2 cellular contexts compared by ENCODE assay signal in genomic region chr3:171862392-171862791, GRCh38.
A peak's percentile ranks its signal among the peaks of the same experiment; 100 is the strongest.
TF ChIP-seq lines count a peak whose summit lies in the region.

No MANE protein-coding gene starts in this region.

TF ChIP-seq in HepG2, 621 proteins besides CTCF, POLR2A, EP300 and RAD21:
- TF ChIP-seq, protein P1, sequence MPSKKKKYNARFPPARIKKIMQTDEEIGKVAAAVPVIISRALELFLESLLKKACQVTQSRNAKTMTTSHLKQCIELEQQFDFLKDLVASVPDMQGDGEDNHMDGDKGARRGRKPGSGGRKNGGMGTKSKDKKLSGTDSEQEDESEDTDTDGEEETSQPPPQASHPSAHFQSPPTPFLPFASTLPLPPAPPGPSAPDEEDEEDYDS (CRISPR knock-in tag; IDR thresholded peaks at IDR 0.05), result no peak
- peak in 1 of 2 experiments; percentile 46; a peak in 2 of 4 replicates for TF ChIP-seq MAFK (conservative IDR thresholded peaks at IDR 0.05 in 1 of 2, IDR thresholded peaks at IDR 0.05 in 1 of 2; ENCODE audit: low read length in 2 of 2)
- no peak for TF ChIP-seq ZNF563 (CRISPR knock-in tag; IDR thresholded peaks at IDR 0.05)
- TF ChIP-seq MIER2 (CRISPR knock-in tag; IDR thresholded peaks at IDR 0.05), result no peak
- no peak for TF ChIP-seq MEIS1 (CRISPR knock-in tag; IDR thresholded peaks at IDR 0.05; ENCODE audit: borderline replicate concordance)
- peak; percentile 7; the same call in 1 of the 2 replicates for TF ChIP-seq MAFF (IDR thresholded peaks at IDR 0.05; ENCODE audit: low read depth, low read length)

TF ChIP-seq in endothelial cell of umbilical vein, 7 proteins besides CTCF, POLR2A, EP300 and RAD21:
- TF ChIP-seq JUN (IDR thresholded peaks at IDR 0.05; ENCODE audit: borderline replicate concordance, insufficient read depth, insufficient read length, low read depth), result no peak
- TF ChIP-seq FOS (IDR thresholded peaks at IDR 0.05; ENCODE audit: borderline replicate concordance, insufficient read depth, low read length), result no peak
- TF ChIP-seq MYC (IDR thresholded peaks at IDR 0.05; ENCODE audit: low read depth, low read length), result no peak
